In the genomic region with DNA sequence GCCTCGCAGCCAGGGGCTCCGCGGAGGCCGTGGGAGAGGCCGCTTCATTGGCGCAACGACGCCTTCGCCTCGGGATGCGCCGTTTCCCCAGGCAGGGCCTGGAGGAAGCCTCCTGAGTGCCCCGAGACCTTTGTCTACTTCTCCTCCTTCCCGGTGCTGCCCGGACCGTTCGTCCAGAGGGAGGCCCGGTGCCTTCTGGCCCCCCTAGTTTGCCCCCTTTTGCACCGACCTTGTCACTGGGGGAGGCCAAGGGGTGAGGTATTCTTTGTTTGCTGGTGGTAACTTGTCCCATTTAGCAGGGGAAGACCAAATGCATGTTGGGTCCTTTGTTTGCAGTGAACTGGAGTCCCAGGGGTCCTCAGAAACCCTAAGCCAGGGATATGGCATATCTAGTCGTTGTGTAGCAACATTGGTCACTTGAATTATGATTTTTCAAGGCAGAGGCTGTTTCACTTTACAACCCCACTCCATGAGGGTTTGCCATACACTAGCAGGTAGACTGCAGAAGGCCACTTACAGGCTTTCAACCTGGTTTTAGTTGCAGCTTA, we compare ENCODE assay signal across 8 cellular contexts. TPM values are rescaled to one million over a fixed set of nuclear protein-coding genes. Genes with fewer than 3 reads are reported as not detected.
DNase-seq lines count a peak whose midpoint lies in the region; ATAC-seq and TF ChIP-seq lines count a peak whose summit lies in the region.

No MANE protein-coding gene starts in this region.

- peak overlapping the region; percentile 89 for H3K4me3 Mint-ChIP-seq in Caco-2 (ENCODE audit: unreplicated experiment)
- peak overlapping the region; percentile 91 to 97 (median 94) for H3K4me3 Mint-ChIP-seq in naive B cell

- TF ChIP-seq CTCF in Caco-2 (IDR thresholded peaks at IDR 0.05; ENCODE audit: insufficient read depth in 1 of 2, low read depth in 1 of 2, low read length in 1 of 2, severe bottlenecking in 1 of 2, unreplicated experiment in 1 of 2) (no peak), LNCaP clone FGC (IDR thresholded peaks at IDR 0.05; ENCODE audit: control insufficient read depth, extremely low read depth, insufficient read depth) (no peak), cardiac fibroblast (IDR thresholded peaks at IDR 0.05; ENCODE audit: low read depth, low read length) (no peak)

- H3K27me3 ChIP-seq in Caco-2 (replicated peaks; ENCODE audit: control insufficient read depth, insufficient read depth, low read length) = no peaks in the 10 kb centered on the region

- intact Hi-C loops in Caco-2 (cut with micrococcal nuclease; ENCODE audit: unreplicated experiment) = loop anchor here (2.0 kb wide), 1 partner anchor 21 kb away; no protein-coding TSS in a partner anchor

- peaks cover 6% of the 10 kb centered on the region for H3K4me1 Mint-ChIP-seq in Caco-2 (ENCODE audit: low read depth, unreplicated experiment)
- H3K4me1 Mint-ChIP-seq in naive B cell = peaks cover 4 to 17% (median 10%) of the 10 kb centered on the region in 3 donors

- POLR2A ChIA-PET in Caco-2 (lab: Charles Lee) = no interaction called here

- CTCF ChIA-PET in Caco-2 (lab: Charles Lee) = no interaction called here

- ATAC-seq in naive B cell (ENCODE audit: low read depth in 2 of 2) (no peak), GM18861 (IDR thresholded peaks at IDR 0.05; ENCODE audit: unreplicated experiment) (no peak)

- BruUV-seq in Caco-2 (replicated peaks; lab: Mats Ljungman, UMichigan) = no TSS peak

- H3K4me1 ChIP-seq in Caco-2 = peaks cover 15% of the 10 kb centered on the region

- no peaks in the 10 kb centered on the region for H3K36me3 ChIP-seq in Caco-2 (ENCODE audit: control insufficient read depth, insufficient read depth, low read length)

- H3K36me3 Mint-ChIP-seq in Caco-2 (ENCODE audit: insufficient read depth, unreplicated experiment) = peaks cover 12% of the 10 kb centered on the region
- no peaks in the 10 kb centered on the region for H3K36me3 Mint-ChIP-seq in naive B cell

- peak overlapping the region; percentile 92 for H3K27ac Mint-ChIP-seq in Caco-2 (ENCODE audit: unreplicated experiment)
- H3K27ac Mint-ChIP-seq in naive B cell = peak overlapping the region; percentile 85 to 95 (median 92)

- H3K27me3 Mint-ChIP-seq in Caco-2 (ENCODE audit: insufficient read depth, unreplicated experiment) (no peaks in the 10 kb centered on the region), naive B cell (no peaks in the 10 kb centered on the region)

- H3K9me3 ChIP-seq in Caco-2 = no peaks in the 10 kb centered on the region

- H3K4me3 ChIP-seq in Caco-2 (ENCODE audit: low read depth, low read length) (peak overlapping the region; percentile 50), LNCaP clone FGC (ENCODE audit: low read depth, low read length) (peak overlapping the region; percentile 90), cardiac fibroblast (replicated peaks in 1 of 2; ENCODE audit: low read depth in 2 of 2, low read length in 2 of 2) (peak overlapping the region; percentile 75 to 83)

- H3K9me3 Mint-ChIP-seq in Caco-2 (ENCODE audit: unreplicated experiment) (no peaks in the 10 kb centered on the region), naive B cell (no peaks in the 10 kb centered on the region)

- no peak for DNase-seq in Caco-2
- DNase-seq in LNCaP clone FGC (ENCODE audit: low read depth) = no peak
- no peak for DNase-seq in cardiac fibroblast (ENCODE audit: low read depth in 2 of 2)
- no peak for DNase-seq in naive B cell
- no peak for DNase-seq in GM03348 (ENCODE audit: low spot score)
- no peak for DNase-seq in NCI-H774 (lab: John Stamatoyannopoulos, UW)
- DNase-seq in glomerular visceral epithelial cell (ENCODE audit: extremely low spot score) = no peak

RNA-seq across cellular contexts. Expression of gene DHX30, which starts 0.6 kb away (rescaled TPM):
- 71.8 and 75.7 TPM in 2 replicates for total RNA-seq in Caco-2 (2022)
- polyA plus RNA-seq in naive B cell (ENCODE audit: low read depth in 6 of 6) = 10 to 100 TPM; 25.5 to 43.5 (median 28.1) TPM

RNA-seq across cellular contexts. Expression of gene SMARCC1, which starts 21.9 kb away (rescaled TPM):
- 128 and 139 TPM in 2 replicates for total RNA-seq in Caco-2 (2022)
- 10 to 100 TPM; 47.2 to 99.6 (median 73.8) TPM for polyA plus RNA-seq in naive B cell (ENCODE audit: low read depth in 6 of 6)
